In the genomic region with DNA sequence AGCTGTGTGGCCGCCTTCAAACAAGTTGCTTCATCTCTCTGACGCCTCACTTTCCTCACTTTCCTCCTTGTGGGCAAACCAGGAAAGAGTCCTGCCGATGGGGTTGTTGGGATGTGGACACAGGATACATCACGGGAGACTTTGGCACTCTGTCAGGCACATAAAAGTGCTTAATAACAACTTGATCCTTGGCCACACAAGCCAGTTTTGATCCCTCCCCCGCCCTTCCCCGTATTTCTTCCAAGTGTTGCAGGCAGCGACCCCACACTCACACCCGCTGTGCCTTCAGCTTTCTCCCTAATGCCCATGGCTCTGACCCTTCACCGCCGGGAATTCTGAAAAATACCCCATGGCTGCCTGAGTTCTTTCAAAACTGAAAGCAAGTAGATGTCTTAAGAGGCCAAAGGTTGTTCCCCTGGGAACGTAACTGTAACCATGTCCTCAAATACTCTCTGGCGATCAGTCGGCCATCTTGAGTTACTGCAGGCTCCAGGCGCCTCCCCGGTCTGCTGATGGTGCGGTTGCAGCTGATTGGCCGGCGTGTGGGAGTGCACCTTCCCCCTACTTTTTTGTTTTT, we compare ENCODE assay signal across 9 cellular contexts. TPM values are rescaled to one million over a fixed set of nuclear protein-coding genes. Genes with fewer than 3 reads are reported as not detected.
DNase-seq lines count a peak whose midpoint lies in the region; ATAC-seq and TF ChIP-seq lines count a peak whose summit lies in the region.
"Had no signal": no experiment of that assay in that cellular context is flagged by ENCODE, and none has a peak within 500 bp of the region (broad histone marks: within the 10 kb centered on the region; RNA-seq: fewer than 3 reads in every experiment).

No MANE protein-coding gene starts in this region.

- peak; percentile 35 for ATAC-seq in memory B cell (ENCODE audit: low read depth)

- H3K27ac ChIP-seq in transverse colon: peak overlapping the region; percentile 85 to 90 (median 87)

- TF ChIP-seq POLR2A in erythroblast (IDR thresholded peaks at IDR 0.05; ENCODE audit: low read length) (no peak), transverse colon (IDR thresholded peaks at IDR 0.05) (peak; percentile 27)

- no peaks in the 10 kb centered on the region for H3K9me3 ChIP-seq in transverse colon

- WGBS in transverse colon (ENCODE audit: low coverage in 1 of 2), 2 donors: 31 to 42% methylated on average over 7 to 18 of the region's 18 CpGs

- H3K4me3 Mint-ChIP-seq in memory B cell: no peak overlapping the region
- no peak overlapping the region for H3K4me3 Mint-ChIP-seq in activated naive CD8-positive, alpha-beta T cell treated with anti-CD3 and anti-CD28 coated beads for 36 hours

- DNase-seq in DMS 273 (lab: John Stamatoyannopoulos, UW; ENCODE audit: unreplicated experiment) (peak; percentile 58), DMS 273 treated with DMSO at 0.1 percent for 48 hours (lab: John Stamatoyannopoulos, UW) (no peak), erythroblast (lab: John Stamatoyannopoulos, UW) (peak; percentile 17), memory B cell (ENCODE audit: low spot score in 2 of 2) (no peak), transverse colon (peak; percentile 81), COR-L47 (lab: John Stamatoyannopoulos, UW) (no peak), cerebellum (ENCODE audit: low spot score) (no peak)
- no peak for DNase-seq in activated naive CD8-positive, alpha-beta T cell treated with anti-CD3 and anti-CD28 coated beads for 36 hours
- DNase-seq: posterior cingulate gyrus had no signal

- peaks cover 2% of the 10 kb centered on the region for H3K4me1 Mint-ChIP-seq in memory B cell
- H3K4me1 Mint-ChIP-seq in activated naive CD8-positive, alpha-beta T cell treated with anti-CD3 and anti-CD28 coated beads for 36 hours: no peaks in the 10 kb centered on the region

- no peaks in the 10 kb centered on the region for H3K9me3 Mint-ChIP-seq in memory B cell
- H3K9me3 Mint-ChIP-seq in activated naive CD8-positive, alpha-beta T cell treated with anti-CD3 and anti-CD28 coated beads for 36 hours: no peaks in the 10 kb centered on the region

- TF ChIP-seq CTCF in transverse colon (IDR thresholded peaks at IDR 0.05): peak in 4 of 5 experiments; percentile 31 to 79 (median 56)

- peak overlapping the region in 3 of 4 donors; percentile 8 to 44 (median 24) for H3K4me3 ChIP-seq in transverse colon

- H3K27ac Mint-ChIP-seq in memory B cell: no peak overlapping the region
- no peak overlapping the region for H3K27ac Mint-ChIP-seq in activated naive CD8-positive, alpha-beta T cell treated with anti-CD3 and anti-CD28 coated beads for 36 hours

- H3K36me3 ChIP-seq in transverse colon: no peaks in the 10 kb centered on the region

- peaks cover 2% of the 10 kb centered on the region for H3K27me3 Mint-ChIP-seq in memory B cell
- H3K27me3 Mint-ChIP-seq in activated naive CD8-positive, alpha-beta T cell treated with anti-CD3 and anti-CD28 coated beads for 36 hours: no peaks in the 10 kb centered on the region

- H3K4me1 ChIP-seq in transverse colon: peaks cover 14 to 26% (median 16%) of the 10 kb centered on the region in 4 donors

- peak; percentile 29 for TF ChIP-seq EP300 in transverse colon (IDR thresholded peaks at IDR 0.05; ENCODE audit: low read depth)

- H3K27me3 ChIP-seq in transverse colon: no peaks in the 10 kb centered on the region

- in situ Hi-C loops in transverse colon (cut with MboI; ENCODE audit: low pct_ligation_motif_present in 1 of 4, low pct_unique_long_range_greater_than_20kb in 1 of 4, low sequenced_read_pairs in 3 of 4): no loop called here

- intact Hi-C loops in transverse colon (cut with DNase I; ENCODE audit: low total_unique reads): no loop called here

- H3K36me3 Mint-ChIP-seq in memory B cell: no peaks in the 10 kb centered on the region
- H3K36me3 Mint-ChIP-seq in activated naive CD8-positive, alpha-beta T cell treated with anti-CD3 and anti-CD28 coated beads for 36 hours: no peaks in the 10 kb centered on the region

RNA-seq across cellular contexts. Expression of gene ARHGEF37, which starts 59.8 kb away (rescaled TPM):
- total RNA-seq in transverse colon: 10 to 100 TPM; 14.2 to 27.5 (median 21.7) TPM
- total RNA-seq in activated naive CD8-positive, alpha-beta T cell treated with anti-CD3 and anti-CD28 coated beads for 36 hours: 1 to 10 TPM; 1.4 to 2.3 TPM
- total RNA-seq in cerebellum: 4.6 TPM

Comparison
In these comparisons a context has a peak if more than half of its experiments do, and no peak if none do; other contexts are left out.
1. DNase-seq: peak in DMS 273 (single experiment), erythroblast (2 of 2) and transverse colon (single experiment); none in DMS 273 treated with DMSO at 0.1 percent for 48 hours (single experiment), memory B cell (0 of 2), COR-L47 (single experiment), activated naive CD8-positive, alpha-beta T cell treated with anti-CD3 and anti-CD28 coated beads for 36 hours (single experiment) and cerebellum (single experiment).